ENCODE assay signal across 9 cellular contexts in the genomic region with DNA sequence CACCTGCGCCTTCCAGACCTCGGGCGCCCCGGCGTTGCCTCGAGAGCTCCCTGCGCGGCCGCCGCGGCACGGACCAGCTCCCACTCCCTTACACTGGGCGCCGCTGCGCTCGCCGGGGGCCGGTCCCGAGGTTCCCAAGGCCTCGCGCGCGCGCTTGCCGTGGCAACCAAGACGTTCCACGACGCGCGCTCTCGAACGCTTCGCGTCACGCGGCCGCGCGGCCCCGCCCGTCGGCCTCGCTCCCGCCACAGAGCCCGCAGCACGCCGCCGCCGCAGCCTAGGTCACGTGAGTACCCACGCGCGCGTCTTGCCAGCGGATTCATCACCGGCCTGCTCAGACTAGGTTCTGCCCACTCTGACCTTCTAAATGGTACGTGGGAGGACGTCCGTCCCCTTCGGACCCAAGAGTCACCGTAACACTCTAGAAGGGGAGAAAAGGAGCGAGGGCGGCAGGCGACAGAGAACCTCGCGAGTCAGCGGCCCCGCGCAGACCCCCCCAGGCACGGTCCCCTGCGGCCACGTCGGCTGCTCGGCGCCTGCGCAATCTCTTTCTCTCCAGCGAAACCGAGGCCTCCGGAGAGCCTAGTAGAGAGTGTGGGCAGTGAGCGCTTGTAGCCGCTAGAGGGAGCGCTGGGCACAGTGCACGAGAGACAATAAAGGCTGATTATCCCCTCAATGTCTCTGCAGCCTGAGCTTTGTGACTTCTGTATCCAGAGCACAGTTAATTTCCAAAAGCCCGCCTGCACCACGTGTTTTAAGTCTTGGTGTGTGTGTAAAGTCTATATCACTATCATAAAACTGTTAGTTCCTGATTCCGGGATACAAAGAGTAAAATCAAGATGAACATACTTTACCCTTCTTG. TPM values are rescaled to one million over a fixed set of nuclear protein-coding genes. Genes with fewer than 3 reads are reported as not detected.
DNase-seq lines count a peak whose midpoint lies in the region; ATAC-seq and TF ChIP-seq lines count a peak whose summit lies in the region.
"Had no signal": no experiment of that assay in that cellular context is flagged by ENCODE, and none has a peak within 500 bp of the region (broad histone marks: within the 10 kb centered on the region; RNA-seq: fewer than 3 reads in every experiment).

A gene with protein sequence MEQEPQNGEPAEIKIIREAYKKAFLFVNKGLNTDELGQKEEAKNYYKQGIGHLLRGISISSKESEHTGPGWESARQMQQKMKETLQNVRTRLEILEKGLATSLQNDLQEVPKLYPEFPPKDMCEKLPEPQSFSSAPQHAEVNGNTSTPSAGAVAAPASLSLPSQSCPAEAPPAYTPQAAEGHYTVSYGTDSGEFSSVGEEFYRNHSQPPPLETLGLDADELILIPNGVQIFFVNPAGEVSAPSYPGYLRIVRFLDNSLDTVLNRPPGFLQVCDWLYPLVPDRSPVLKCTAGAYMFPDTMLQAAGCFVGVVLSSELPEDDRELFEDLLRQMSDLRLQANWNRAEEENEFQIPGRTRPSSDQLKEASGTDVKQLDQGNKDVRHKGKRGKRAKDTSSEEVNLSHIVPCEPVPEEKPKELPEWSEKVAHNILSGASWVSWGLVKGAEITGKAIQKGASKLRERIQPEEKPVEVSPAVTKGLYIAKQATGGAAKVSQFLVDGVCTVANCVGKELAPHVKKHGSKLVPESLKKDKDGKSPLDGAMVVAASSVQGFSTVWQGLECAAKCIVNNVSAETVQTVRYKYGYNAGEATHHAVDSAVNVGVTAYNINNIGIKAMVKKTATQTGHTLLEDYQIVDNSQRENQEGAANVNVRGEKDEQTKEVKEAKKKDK (minus strand): TSS at position 173 of the 862 bp plus-strand sequence. CDS start 10,564 bp downstream, outside the sequence.

- peaks cover 37% of the 10 kb centered on the region for H3K4me1 Mint-ChIP-seq in WTC11

- H3K27me3 Mint-ChIP-seq in WTC11 (ENCODE audit: low read depth) = no peaks in the 10 kb centered on the region; the same call in 1 of the 2 replicates

- no peak within 1 kb of the TSS for H3K27ac ChIP-seq in 22Rv1
- H3K27ac ChIP-seq in skin epidermis = peak within 1 kb of the TSS; percentile 81 to 99 (median 95)
- H3K27ac ChIP-seq: BLaER1 had no signal

- peak within 1 kb of the TSS; percentile 64 to 81 for H3K4me3 ChIP-seq in cardiac fibroblast (replicated peaks in 1 of 2; ENCODE audit: low read depth in 2 of 2, low read length in 2 of 2)
- H3K4me3 ChIP-seq in skin epidermis = peak within 1 kb of the TSS; percentile 56 to 91 (median 68)
- H3K4me3 ChIP-seq: BLaER1 had no signal

- H3K27ac Mint-ChIP-seq in WTC11 = peak within 1 kb of the TSS; percentile 99

- CTCF ChIA-PET in WTC11 (lab: Charles Lee) = interaction anchor here (0.5 to 2.7 kb wide), 37 partner anchors 9 to 537 kb away, joined by 3 to 19 read pairs (median 4); a partner anchor contains a TSS

- H3K4me3 Mint-ChIP-seq in WTC11 = peak within 1 kb of the TSS; percentile 90

- DNase-seq in NCI-H2196 treated with DMSO at 0.1 percent for 48 hours (lab: John Stamatoyannopoulos, UW; ENCODE audit: unreplicated experiment) = peak; percentile 57
- DNase-seq in WTC11 (ENCODE audit: low spot score) = peak; percentile 90
- peak; percentile 93 to 95 for DNase-seq in cardiac fibroblast (ENCODE audit: low read depth in 2 of 2)
- DNase-seq in iPS-NIHi11 (ENCODE audit: low spot score) = peak; percentile 89

- peak; percentile 91 for ATAC-seq in GM18861 (IDR thresholded peaks at IDR 0.05; ENCODE audit: unreplicated experiment)
- ATAC-seq in HG03103 (IDR thresholded peaks at IDR 0.05; ENCODE audit: low read depth, unreplicated experiment) = peak; percentile 93
- ATAC-seq in WTC11 = peak; percentile 88

- TF ChIP-seq CTCF in 22Rv1 (IDR thresholded peaks at IDR 0.05) (peak; percentile 99), WTC11 (IDR thresholded peaks at IDR 0.05) (peak; percentile 84), cardiac fibroblast (IDR thresholded peaks at IDR 0.05; ENCODE audit: low read depth, low read length) (peak; percentile 94)

- POLR2A ChIA-PET in WTC11 (lab: Charles Lee) = interaction anchor here (3.4 kb wide), 1 partner anchor 48 kb away, joined by 13 read pairs; a partner anchor contains a TSS

- H3K36me3 Mint-ChIP-seq in WTC11 = no peaks in the 10 kb centered on the region

- H3K9me3 Mint-ChIP-seq in WTC11 = no peaks in the 10 kb centered on the region

TF ChIP-seq in WTC11, 78 proteins besides CTCF, POLR2A, EP300 and RAD21 (continues in another document):
- TF ChIP-seq, protein P1, sequence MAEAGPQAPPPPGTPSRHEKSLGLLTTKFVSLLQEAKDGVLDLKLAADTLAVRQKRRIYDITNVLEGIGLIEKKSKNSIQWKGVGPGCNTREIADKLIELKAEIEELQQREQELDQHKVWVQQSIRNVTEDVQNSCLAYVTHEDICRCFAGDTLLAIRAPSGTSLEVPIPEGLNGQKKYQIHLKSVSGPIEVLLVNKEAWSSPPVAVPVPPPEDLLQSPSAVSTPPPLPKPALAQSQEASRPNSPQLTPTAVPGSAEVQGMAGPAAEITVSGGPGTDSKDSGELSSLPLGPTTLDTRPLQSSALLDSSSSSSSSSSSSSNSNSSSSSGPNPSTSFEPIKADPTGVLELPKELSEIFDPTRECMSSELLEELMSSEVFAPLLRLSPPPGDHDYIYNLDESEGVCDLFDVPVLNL (CRISPR knock-in tag; IDR thresholded peaks at IDR 0.05; ENCODE audit: borderline replicate concordance, low read depth) = peak; percentile 52; the same call in 1 of the 2 replicates
- TF ChIP-seq ETV6 (CRISPR knock-in tag; IDR thresholded peaks at IDR 0.05) = peak; percentile 51
- TF ChIP-seq ATF1 (CRISPR knock-in tag; IDR thresholded peaks at IDR 0.05) = no peak
- TF ChIP-seq, protein P2, sequence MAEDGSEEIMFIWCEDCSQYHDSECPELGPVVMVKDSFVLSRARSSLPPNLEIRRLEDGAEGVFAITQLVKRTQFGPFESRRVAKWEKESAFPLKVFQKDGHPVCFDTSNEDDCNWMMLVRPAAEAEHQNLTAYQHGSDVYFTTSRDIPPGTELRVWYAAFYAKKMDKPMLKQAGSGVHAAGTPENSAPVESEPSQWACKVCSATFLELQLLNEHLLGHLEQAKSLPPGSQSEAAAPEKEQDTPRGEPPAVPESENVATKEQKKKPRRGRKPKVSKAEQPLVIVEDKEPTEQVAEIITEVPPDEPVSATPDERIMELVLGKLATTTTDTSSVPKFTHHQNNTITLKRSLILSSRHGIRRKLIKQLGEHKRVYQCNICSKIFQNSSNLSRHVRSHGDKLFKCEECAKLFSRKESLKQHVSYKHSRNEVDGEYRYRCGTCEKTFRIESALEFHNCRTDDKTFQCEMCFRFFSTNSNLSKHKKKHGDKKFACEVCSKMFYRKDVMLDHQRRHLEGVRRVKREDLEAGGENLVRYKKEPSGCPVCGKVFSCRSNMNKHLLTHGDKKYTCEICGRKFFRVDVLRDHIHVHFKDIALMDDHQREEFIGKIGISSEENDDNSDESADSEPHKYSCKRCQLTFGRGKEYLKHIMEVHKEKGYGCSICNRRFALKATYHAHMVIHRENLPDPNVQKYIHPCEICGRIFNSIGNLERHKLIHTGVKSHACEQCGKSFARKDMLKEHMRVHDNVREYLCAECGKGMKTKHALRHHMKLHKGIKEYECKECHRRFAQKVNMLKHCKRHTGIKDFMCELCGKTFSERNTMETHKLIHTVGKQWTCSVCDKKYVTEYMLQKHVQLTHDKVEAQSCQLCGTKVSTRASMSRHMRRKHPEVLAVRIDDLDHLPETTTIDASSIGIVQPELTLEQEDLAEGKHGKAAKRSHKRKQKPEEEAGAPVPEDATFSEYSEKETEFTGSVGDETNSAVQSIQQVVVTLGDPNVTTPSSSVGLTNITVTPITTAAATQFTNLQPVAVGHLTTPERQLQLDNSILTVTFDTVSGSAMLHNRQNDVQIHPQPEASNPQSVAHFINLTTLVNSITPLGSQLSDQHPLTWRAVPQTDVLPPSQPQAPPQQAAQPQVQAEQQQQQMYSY (CRISPR knock-in tag; IDR thresholded peaks at IDR 0.05) = no peak
- no peak for TF ChIP-seq FOXJ3 (CRISPR knock-in tag; IDR thresholded peaks at IDR 0.05; ENCODE audit: borderline replicate concordance)
- TF ChIP-seq, protein P3, sequence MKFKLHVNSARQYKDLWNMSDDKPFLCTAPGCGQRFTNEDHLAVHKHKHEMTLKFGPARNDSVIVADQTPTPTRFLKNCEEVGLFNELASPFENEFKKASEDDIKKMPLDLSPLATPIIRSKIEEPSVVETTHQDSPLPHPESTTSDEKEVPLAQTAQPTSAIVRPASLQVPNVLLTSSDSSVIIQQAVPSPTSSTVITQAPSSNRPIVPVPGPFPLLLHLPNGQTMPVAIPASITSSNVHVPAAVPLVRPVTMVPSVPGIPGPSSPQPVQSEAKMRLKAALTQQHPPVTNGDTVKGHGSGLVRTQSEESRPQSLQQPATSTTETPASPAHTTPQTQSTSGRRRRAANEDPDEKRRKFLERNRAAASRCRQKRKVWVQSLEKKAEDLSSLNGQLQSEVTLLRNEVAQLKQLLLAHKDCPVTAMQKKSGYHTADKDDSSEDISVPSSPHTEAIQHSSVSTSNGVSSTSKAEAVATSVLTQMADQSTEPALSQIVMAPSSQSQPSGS (CRISPR knock-in tag; IDR thresholded peaks at IDR 0.05; ENCODE audit: borderline replicate concordance, low read depth) = no peak
- TF ChIP-seq, protein P4, sequence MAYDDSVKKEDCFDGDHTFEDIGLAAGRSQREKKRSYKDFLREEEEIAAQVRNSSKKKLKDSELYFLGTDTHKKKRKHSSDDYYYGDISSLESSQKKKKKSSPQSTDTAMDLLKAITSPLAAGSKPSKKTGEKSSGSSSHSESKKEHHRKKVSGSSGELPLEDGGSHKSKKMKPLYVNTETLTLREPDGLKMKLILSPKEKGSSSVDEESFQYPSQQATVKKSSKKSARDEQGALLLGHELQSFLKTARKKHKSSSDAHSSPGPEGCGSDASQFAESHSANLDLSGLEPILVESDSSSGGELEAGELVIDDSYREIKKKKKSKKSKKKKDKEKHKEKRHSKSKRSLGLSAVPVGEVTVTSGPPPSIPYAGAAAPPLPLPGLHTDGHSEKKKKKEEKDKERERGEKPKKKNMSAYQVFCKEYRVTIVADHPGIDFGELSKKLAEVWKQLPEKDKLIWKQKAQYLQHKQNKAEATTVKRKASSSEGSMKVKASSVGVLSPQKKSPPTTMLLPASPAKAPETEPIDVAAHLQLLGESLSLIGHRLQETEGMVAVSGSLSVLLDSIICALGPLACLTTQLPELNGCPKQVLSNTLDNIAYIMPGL (CRISPR knock-in tag; IDR thresholded peaks at IDR 0.05) = peak; percentile 69
- TF ChIP-seq, protein P5, sequence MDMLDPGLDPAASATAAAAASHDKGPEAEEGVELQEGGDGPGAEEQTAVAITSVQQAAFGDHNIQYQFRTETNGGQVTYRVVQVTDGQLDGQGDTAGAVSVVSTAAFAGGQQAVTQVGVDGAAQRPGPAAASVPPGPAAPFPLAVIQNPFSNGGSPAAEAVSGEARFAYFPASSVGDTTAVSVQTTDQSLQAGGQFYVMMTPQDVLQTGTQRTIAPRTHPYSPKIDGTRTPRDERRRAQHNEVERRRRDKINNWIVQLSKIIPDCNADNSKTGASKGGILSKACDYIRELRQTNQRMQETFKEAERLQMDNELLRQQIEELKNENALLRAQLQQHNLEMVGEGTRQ (CRISPR knock-in tag; IDR thresholded peaks at IDR 0.05) = peak; percentile 75
- 0 out of 2 replicates have a peak, but pooled peaks have one; percentile 29 for TF ChIP-seq JUN (CRISPR knock-in tag; IDR thresholded peaks at IDR 0.05)
- no peak; the same call in 1 of the 2 replicates for TF ChIP-seq ZNF263 (CRISPR knock-in tag; IDR thresholded peaks at IDR 0.05; ENCODE audit: low read depth)

RNA-seq across cellular contexts. Expression of the gene that starts here (rescaled TPM):
- total RNA-seq in WTC11 (2021) = 88.8 to 95.7 TPM (median 95.7 TPM) in 3 replicates
